31 cellular contexts compared by ENCODE assay signal in genomic region chr1:115428676-115429075, GRCh38.
DNase-seq lines count a peak whose midpoint lies in the region; ATAC-seq, FAIRE-seq and TF ChIP-seq lines count a peak whose summit lies in the region.
"Had no signal": no experiment of that assay in that cellular context is flagged by ENCODE, and none has a peak within 500 bp of the region (broad histone marks: within the 10 kb centered on the region; RNA-seq: fewer than 3 reads in every experiment).

No MANE protein-coding gene starts in this region.

- ATAC-seq in GM21619 (IDR thresholded peaks at IDR 0.05; ENCODE audit: unreplicated experiment): no peak
- ATAC-seq in GM19463 (IDR thresholded peaks at IDR 0.05; ENCODE audit: unreplicated experiment): no peak
- ATAC-seq: activated T-cell treated with anti-CD3 and anti-CD28 coated beads, Interleukin-2, amount 50 U/mL, for 72 hours; heart left ventricle; HepG2; left ventricle myocardium superior; naive thymus-derived CD8-positive, alpha-beta T cell; right lobe of liver had no signal

- H3K9me3 Mint-ChIP-seq in astrocyte (ENCODE audit: unreplicated experiment): no peaks in the 10 kb centered on the region
- H3K9me3 Mint-ChIP-seq in mesothelial cell of epicardium: peaks cover 7% of the 10 kb centered on the region
- H3K9me3 Mint-ChIP-seq: naive thymus-derived CD8-positive, alpha-beta T cell had no signal

- H3K9me3 ChIP-seq in astrocyte (ENCODE audit: insufficient read depth, low read depth, low read length) (no peaks in the 10 kb centered on the region), Karpas-422 (ENCODE audit: low read length) (no peaks in the 10 kb centered on the region)
- H3K9me3 ChIP-seq: ascending aorta, colonic mucosa, heart left ventricle, prostate gland, right lobe of liver, stomach, thyroid gland had no signal

- no peak overlapping the region for H3K4me3 ChIP-seq in astrocyte (ENCODE audit: insufficient read depth, low read depth, low read length)
- no peak overlapping the region for H3K4me3 ChIP-seq in Karpas-422 (ENCODE audit: low read length)
- H3K4me3 ChIP-seq: ascending aorta; BLaER1 treated with 17β-estradiol and CSF1 and Interleukin-3, amounts not matched to agents 10 nM and 100 nM; colonic mucosa; heart left ventricle; prostate gland; right lobe of liver; stomach; thyroid gland had no signal

- peak; percentile 75 for DNase-seq in EL
- DNase-seq in M059J (ENCODE audit: low read depth): peak; percentile 89
- peak; percentile 50 for DNase-seq in astrocyte (ENCODE audit: low read depth)
- no peak for DNase-seq in mesothelial cell of epicardium (ENCODE audit: low spot score in 2 of 2, unreplicated experiment in 2 of 2)
- DNase-seq in Karpas-422: no peak
- DNase-seq: activated CD4-positive, alpha-beta T cell treated with anti-CD3 and anti-CD28 coated beads, Interleukin-2, amount 50 U/mL, for 4 hours; activated T-cell treated with anti-CD3 and anti-CD28 coated beads, Interleukin-2, amount 50 U/mL, for 72 hours; colonic mucosa; DMS153; effector CD4-positive, alpha-beta T cell; heart left ventricle; islet precursor cell; Kasumi-1; left ventricle myocardium superior; naive thymus-derived CD8-positive, alpha-beta T cell; NCI-H146; NCI-H345; NCI-H774; nucleus accumbens; right lobe of liver; stomach; T-helper 1 cell; thyroid gland had no signal

- H3K27ac ChIP-seq in astrocyte (ENCODE audit: low read depth, low read length): peak overlapping the region; percentile 64
- no peak overlapping the region for H3K27ac ChIP-seq in Karpas-422 (ENCODE audit: low read length)
- H3K27ac ChIP-seq: BLaER1 treated with 17β-estradiol and CSF1 and Interleukin-3, amounts not matched to agents 10 nM and 100 nM; colonic mucosa; heart left ventricle; prostate gland; right lobe of liver; stomach; thyroid gland had no signal

- H4K20me1 ChIP-seq in astrocyte (ENCODE audit: insufficient read depth, low read length) (no peaks in the 10 kb centered on the region), Karpas-422 (ENCODE audit: insufficient read depth, low read depth, low read length) (no peaks in the 10 kb centered on the region)
- H4K20me1 ChIP-seq: BLaER1 treated with 17β-estradiol and CSF1 and Interleukin-3, amounts not matched to agents 10 nM and 100 nM had no signal

- no peaks in the 10 kb centered on the region for H3K27me3 ChIP-seq in astrocyte (ENCODE audit: insufficient read depth, low read length)
- H3K27me3 ChIP-seq in Karpas-422 (ENCODE audit: low read length): no peaks in the 10 kb centered on the region
- H3K27me3 ChIP-seq: ascending aorta; BLaER1 treated with 17β-estradiol and CSF1 and Interleukin-3, amounts not matched to agents 10 nM and 100 nM; colonic mucosa; heart left ventricle; right lobe of liver; stomach; thyroid gland had no signal

- no peaks in the 10 kb centered on the region for H3K36me3 Mint-ChIP-seq in astrocyte (ENCODE audit: low read depth, unreplicated experiment)
- no peaks in the 10 kb centered on the region for H3K36me3 Mint-ChIP-seq in mesothelial cell of epicardium
- H3K36me3 Mint-ChIP-seq: naive thymus-derived CD8-positive, alpha-beta T cell had no signal

- TF ChIP-seq CTCF in astrocyte (IDR thresholded peaks at IDR 0.05; ENCODE audit: insufficient read depth, low read depth, low read length) (no peak), mesothelial cell of epicardium (IDR thresholded peaks at IDR 0.05; ENCODE audit: unreplicated experiment) (no peak)

- H3K9ac ChIP-seq in astrocyte (ENCODE audit: low read length) (no peak overlapping the region), Karpas-422 (ENCODE audit: low read length) (no peak overlapping the region)
- H3K9ac ChIP-seq: BLaER1 treated with 17β-estradiol and CSF1 and Interleukin-3, amounts not matched to agents 10 nM and 100 nM had no signal

- no peak for FAIRE-seq in astrocyte (lab: Jason Lieb, UNC)
- FAIRE-seq: H1, HepG2, TTC549 had no signal

- H3K4me1 ChIP-seq in astrocyte (ENCODE audit: insufficient read depth, low read length) (peaks cover 68% of the 10 kb centered on the region), Karpas-422 (ENCODE audit: low read length) (no peaks in the 10 kb centered on the region)
- H3K4me1 ChIP-seq: colonic mucosa, prostate gland, right lobe of liver, stomach had no signal

- H3K9me2 ChIP-seq in Karpas-422 (replicated peaks; ENCODE audit: insufficient read depth, low read length): no peaks in the 10 kb centered on the region

- H3K27ac Mint-ChIP-seq in astrocyte (ENCODE audit: unreplicated experiment): peak overlapping the region; percentile 3
- H3K27ac Mint-ChIP-seq in mesothelial cell of epicardium: peak overlapping the region; percentile 33
- H3K27ac Mint-ChIP-seq: activated T-cell treated with anti-CD3 and anti-CD28 coated beads, Interleukin-2, amount 50 U/mL, for 72 hours; naive thymus-derived CD8-positive, alpha-beta T cell had no signal

- peak overlapping the region; percentile 6 for H3K4me2 ChIP-seq in astrocyte (ENCODE audit: low read length)
- no peak overlapping the region for H3K4me2 ChIP-seq in Karpas-422 (ENCODE audit: low read depth, low read length, poor library complexity, severe bottlenecking)

- H3K79me2 ChIP-seq in astrocyte (ENCODE audit: insufficient read depth, low read length) (no peaks in the 10 kb centered on the region), Karpas-422 (ENCODE audit: low read length) (no peaks in the 10 kb centered on the region)

- no peaks in the 10 kb centered on the region for H3K36me3 ChIP-seq in astrocyte (ENCODE audit: insufficient read depth, low read length)
- H3K36me3 ChIP-seq in Karpas-422 (ENCODE audit: insufficient read depth, low read length): no peaks in the 10 kb centered on the region
- H3K36me3 ChIP-seq: ascending aorta; BLaER1 treated with 17β-estradiol and CSF1 and Interleukin-3, amounts not matched to agents 10 nM and 100 nM; colonic mucosa; heart left ventricle; prostate gland; right lobe of liver; stomach; thyroid gland had no signal

- H3K4me3 Mint-ChIP-seq in astrocyte (ENCODE audit: unreplicated experiment): no peak overlapping the region
- H3K4me3 Mint-ChIP-seq in mesothelial cell of epicardium: no peak overlapping the region
- H3K4me3 Mint-ChIP-seq: activated T-cell treated with anti-CD3 and anti-CD28 coated beads, Interleukin-2, amount 50 U/mL, for 72 hours; naive thymus-derived CD8-positive, alpha-beta T cell had no signal

- H3K4me1 Mint-ChIP-seq in astrocyte (ENCODE audit: low read depth, unreplicated experiment): peaks cover 55% of the 10 kb centered on the region
- peaks cover 23% of the 10 kb centered on the region for H3K4me1 Mint-ChIP-seq in mesothelial cell of epicardium
- H3K4me1 Mint-ChIP-seq: naive thymus-derived CD8-positive, alpha-beta T cell had no signal

- H3K27me3 Mint-ChIP-seq in astrocyte (ENCODE audit: low read depth, unreplicated experiment) (no peaks in the 10 kb centered on the region), mesothelial cell of epicardium (ENCODE audit: low read depth) (no peaks in the 10 kb centered on the region)

- H2AFZ ChIP-seq in astrocyte (ENCODE audit: low read depth, low read length): no peak overlapping the region
- H2AFZ ChIP-seq in Karpas-422 (ENCODE audit: low read length): no peak overlapping the region

Comparison
In these comparisons a context has a peak if more than half of its experiments do, and no peak if none do; other contexts are left out.
1. DNase-seq: peak in EL (single experiment), M059J (single experiment) and astrocyte (single experiment); none in mesothelial cell of epicardium (0 of 2) and Karpas-422 (single experiment).